28 cellular contexts compared by ENCODE assay signal in the genomic region with DNA sequence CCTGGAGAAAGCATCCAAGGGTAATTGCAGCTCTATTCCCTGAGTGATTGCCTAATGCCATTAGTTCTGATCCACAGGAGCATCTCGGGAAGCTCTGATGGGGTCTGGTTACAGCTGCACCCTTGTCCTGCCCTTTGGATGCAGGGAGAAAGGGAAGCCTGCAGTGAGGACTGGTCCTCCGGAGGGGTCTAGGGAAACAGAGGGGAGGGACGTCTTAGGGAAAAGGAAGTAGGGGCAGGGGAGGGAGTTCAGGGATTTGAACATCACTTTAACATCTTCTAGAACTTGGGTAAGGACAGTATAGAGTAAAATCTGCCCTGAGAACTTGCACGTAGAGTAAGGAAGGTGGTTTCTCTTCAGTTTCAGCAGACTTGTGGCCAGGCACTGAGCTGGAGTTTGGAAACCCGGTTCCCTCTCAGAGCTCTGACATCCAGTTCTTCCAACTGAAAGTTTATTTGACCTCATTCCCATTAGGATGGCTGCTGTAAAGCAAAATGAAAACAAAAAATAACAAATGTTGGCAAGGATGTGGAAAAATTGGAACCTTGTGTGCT. TPM values are rescaled to one million over a fixed set of nuclear protein-coding genes. Genes with fewer than 3 reads are reported as not detected.
"Had no signal": no experiment of that assay in that cellular context is flagged by ENCODE, and none has a peak within 500 bp of the region (broad histone marks: within the 10 kb centered on the region; RNA-seq: fewer than 3 reads in every experiment).

No MANE protein-coding gene starts in this region.

- H3K36me3 ChIP-seq: left lung, lower lobe of right lung, stomach, thyroid gland, transverse colon, upper lobe of left lung, vagina had no signal

- H3K9me3 ChIP-seq: left lung, lower lobe of right lung, stomach, testis, thyroid gland, transverse colon, upper lobe of left lung, vagina had no signal

- H3K36me3 Mint-ChIP-seq: immature natural killer cell; naive thymus-derived CD8-positive, alpha-beta T cell; stimulated activated naive B cell treated with anti-CD40 and anti-IgM and Interleukin-4, amounts not matched to agents 10 μg/mL and 1 μg/mL and 100 μg/mL, for 72 hours had no signal

- H3K27ac Mint-ChIP-seq: immature natural killer cell; naive thymus-derived CD8-positive, alpha-beta T cell; nephron; stimulated activated naive B cell treated with anti-CD40 and anti-IgM and Interleukin-4, amounts not matched to agents 10 μg/mL and 1 μg/mL and 100 μg/mL, for 72 hours had no signal

- H3K4me1 Mint-ChIP-seq: immature natural killer cell; naive thymus-derived CD8-positive, alpha-beta T cell; nephron; neural crest cell; stimulated activated naive B cell treated with anti-CD40 and anti-IgM and Interleukin-4, amounts not matched to agents 10 μg/mL and 1 μg/mL and 100 μg/mL, for 72 hours had no signal

- H3K4me3 Mint-ChIP-seq: immature natural killer cell; naive thymus-derived CD8-positive, alpha-beta T cell; nephron; neural crest cell; stimulated activated naive B cell treated with anti-CD40 and anti-IgM and Interleukin-4, amounts not matched to agents 10 μg/mL and 1 μg/mL and 100 μg/mL, for 72 hours had no signal

- ATAC-seq: left colon; left lung; lower lobe of right lung; naive thymus-derived CD8-positive, alpha-beta T cell; right cardiac atrium; sciatic nerve; stimulated activated naive B cell treated with anti-CD40 and anti-IgM and Interleukin-4, amounts not matched to agents 10 μg/mL and 1 μg/mL and 100 μg/mL, for 72 hours; stimulated activated naive CD8-positive, alpha-beta T cell treated with anti-CD3 and anti-CD28 coated beads, Interleukin-15, Interleukin-2, amounts not matched to agents 100 U/mL and 50 U/mL, for 24 hours had no signal

- DNase-seq: immature natural killer cell; kidney; left colon; left lung; lower lobe of right lung; mammary epithelial cell; mesenchymal stem cell; naive thymus-derived CD8-positive, alpha-beta T cell; nucleus accumbens; retina; right cardiac atrium; stimulated activated CD4-positive, alpha-beta T cell treated with anti-CD3 and anti-CD28 coated beads, Interleukin-12 subunit alpha, Interleukin-12 subunit beta, amount 100 ng/mL, for 4 hours; stimulated activated CD4-positive, alpha-beta T cell treated with anti-CD3 and anti-CD28 coated beads, Interleukin-15, amount 100 ng/mL, for 24 hours; stimulated activated CD4-positive, alpha-beta T cell treated with anti-CD3 and anti-CD28 coated beads, Interleukin-2, amount 100 ng/mL, for 24 hours; stimulated activated CD4-positive, alpha-beta T cell treated with anti-CD3 and anti-CD28 coated beads, Interleukin-4, amount 100 ng/mL, for 1 hour; stimulated activated naive B cell treated with anti-CD40 and anti-IgM and Interleukin-4, amounts not matched to agents 10 μg/mL and 1 μg/mL and 100 μg/mL, for 72 hours; stimulated activated naive CD8-positive, alpha-beta T cell treated with anti-CD3 and anti-CD28 coated beads, Interleukin-15, Interleukin-2, amounts not matched to agents 100 U/mL and 50 U/mL, for 24 hours; stomach; testis; thyroid gland; transverse colon; upper lobe of left lung had no signal

- H3K27me3 ChIP-seq: testis, thyroid gland, upper lobe of left lung, vagina had no signal

- H3K27ac ChIP-seq: left lung, lower lobe of right lung, parathyroid adenoma, skin epidermis, stomach, testis, thyroid gland, transverse colon, upper lobe of left lung, vagina had no signal

- H3K9me3 Mint-ChIP-seq: nephron had no signal

- H3K4me1 ChIP-seq: left lung, lower lobe of right lung, parathyroid adenoma, stomach, testis, thyroid gland, transverse colon, upper lobe of left lung, vagina had no signal

- H3K4me3 ChIP-seq: left lung, lower lobe of right lung, skin epidermis, stomach, testis, thyroid gland, transverse colon, upper lobe of left lung, vagina had no signal

RNA-seq across cellular contexts. Expression of a gene that starts 20.5 kb away (rescaled TPM):
- total RNA-seq: naive thymus-derived CD8-positive, alpha-beta T cell; sciatic nerve; vagina had no signal
- polyA plus RNA-seq: immature natural killer cell; naive thymus-derived CD8-positive, alpha-beta T cell had no signal
